Comparison of ENCODE assay signal across 8 cellular contexts in the genomic region with DNA sequence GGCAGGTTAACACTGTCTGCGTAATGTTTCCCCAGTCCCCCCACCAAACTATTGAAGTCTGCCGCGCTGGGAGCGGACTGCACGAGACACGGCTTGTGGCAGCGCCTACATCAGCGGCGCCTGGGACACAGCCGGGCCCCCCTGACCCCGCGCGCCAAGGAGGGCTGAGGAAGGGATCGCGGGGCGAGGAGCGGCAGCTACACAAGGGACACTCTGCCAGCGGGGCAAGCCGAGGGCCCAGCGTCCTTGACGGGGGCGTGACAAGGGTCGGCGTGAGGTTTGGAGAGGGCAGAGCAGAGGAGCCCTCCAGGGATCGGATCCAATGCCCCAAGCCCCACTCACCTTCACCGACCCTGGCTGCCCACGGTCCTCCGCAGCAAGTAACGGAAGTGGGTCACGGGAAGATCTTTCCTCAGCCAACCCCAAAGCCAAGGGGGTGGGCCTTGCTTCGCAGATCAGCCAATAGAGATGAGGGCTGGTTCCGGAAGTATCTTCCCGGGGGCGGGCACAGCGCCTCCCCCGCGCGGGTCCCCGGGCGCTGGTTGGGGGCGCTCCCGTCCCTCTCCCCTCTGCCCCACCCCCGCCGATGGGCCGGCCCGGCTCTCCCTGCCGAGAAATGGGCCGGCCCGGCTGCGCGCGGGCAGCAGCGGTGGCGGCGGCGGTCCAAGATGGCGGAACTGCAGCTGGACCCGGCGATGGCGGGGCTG.
A peak's percentile ranks its signal among the peaks of the same experiment; 100 is the strongest.
DNase-seq lines count a peak whose midpoint lies in the region; ATAC-seq and TF ChIP-seq lines count a peak whose summit lies in the region.

A gene (minus strand): TSS at position 387 of the 707 bp plus-strand sequence. CDS start 4,319 bp downstream, outside the sequence.
A gene with protein sequence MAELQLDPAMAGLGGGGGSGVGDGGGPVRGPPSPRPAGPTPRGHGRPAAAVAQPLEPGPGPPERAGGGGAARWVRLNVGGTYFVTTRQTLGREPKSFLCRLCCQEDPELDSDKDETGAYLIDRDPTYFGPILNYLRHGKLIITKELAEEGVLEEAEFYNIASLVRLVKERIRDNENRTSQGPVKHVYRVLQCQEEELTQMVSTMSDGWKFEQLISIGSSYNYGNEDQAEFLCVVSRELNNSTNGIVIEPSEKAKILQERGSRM (plus strand): TSS at position 643 of the 707 bp plus-strand sequence. CDS start 26 bp downstream, at position 669.

- TF ChIP-seq CTCF in AG09309 (IDR thresholded peaks at IDR 0.05; ENCODE audit: control insufficient read depth, insufficient read depth, low read depth, low read length, missing control alignments), result no peak

- H3K4me3 ChIP-seq in AG09309 (ENCODE audit: control insufficient read depth, low read depth, low read length), result peak within 1 kb of the TSS; percentile 64

- DNase-seq in AG09309 (ENCODE audit: low read depth) (peak; percentile 88), NCI-H446 (lab: John Stamatoyannopoulos, UW) (peak; percentile 87 to 97), cerebellar cortex (ENCODE audit: low spot score) (peak; percentile 98), islet precursor cell (peak; percentile 99)
- peak; percentile 91 to 95 (median 94) for DNase-seq in stimulated activated CD4-positive, alpha-beta T cell treated with anti-CD3 and anti-CD28 coated beads, Interleukin-12 subunit alpha, Interleukin-12 subunit beta, amount 100 ng/mL, for 48 hours (ENCODE audit: low read depth in 2 of 3, low spot score in 1 of 3)

- ATAC-seq in GM19025 (IDR thresholded peaks at IDR 0.05; ENCODE audit: low read depth, unreplicated experiment), result peak; percentile 97
- peak; percentile 93 for ATAC-seq in HG03342 (IDR thresholded peaks at IDR 0.05; ENCODE audit: unreplicated experiment)
- peak; percentile 95 to 96 for ATAC-seq in activated CD4-positive, CD25-positive, alpha-beta regulatory T cell treated with anti-CD3 and anti-CD28 coated beads, Interleukin-2, amount 50 U/mL, for 24 hours

Comparison
In these comparisons a context has a peak if more than half of its experiments do, and no peak if none do; other contexts are left out.
1. Peak in every context shown above with its lines: DNase-seq, ATAC-seq and H3K4me3 ChIP-seq.